1 cellular context compared by ENCODE assay signal in the genomic region with DNA sequence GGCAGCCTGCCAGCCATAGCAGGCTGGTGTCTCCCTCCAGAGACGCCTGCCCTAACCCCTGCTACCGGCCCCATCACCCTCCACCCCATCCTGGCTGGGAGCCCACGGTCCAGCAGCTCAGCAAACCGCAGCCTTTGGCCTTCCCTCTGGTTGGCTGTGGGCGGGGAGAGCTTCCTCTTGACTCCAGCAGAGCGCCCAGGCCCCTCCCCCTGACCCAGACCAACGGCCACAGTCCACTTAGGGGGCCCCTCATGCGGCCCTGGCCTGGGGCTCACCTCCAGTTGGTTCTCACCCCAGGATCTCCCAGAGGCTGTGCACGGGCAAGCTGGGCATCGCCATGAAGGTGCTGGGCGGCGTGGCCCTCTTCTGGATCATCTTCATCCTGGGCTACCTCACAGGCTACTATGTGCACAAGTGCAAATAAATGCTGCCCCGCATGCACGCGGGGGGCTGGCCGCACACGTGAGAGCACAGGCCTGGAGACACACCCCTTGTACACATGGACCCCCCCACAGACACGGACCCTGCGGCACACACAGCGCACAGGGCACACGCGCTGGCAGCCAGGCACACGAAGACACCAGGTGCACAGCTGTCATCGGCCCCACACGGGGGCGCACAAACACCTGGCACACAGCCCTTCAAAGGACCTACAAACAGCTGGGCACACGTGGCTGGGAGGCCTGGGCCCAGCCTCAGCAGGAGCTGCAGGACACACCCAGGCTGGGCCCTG.
TF ChIP-seq lines count a peak whose summit lies in the region.

No MANE protein-coding gene starts in this region.

TF ChIP-seq in HepG2, 621 proteins besides CTCF, POLR2A, EP300 and RAD21 (continued from another document and continues in another):
- TF ChIP-seq TEF (CRISPR knock-in tag; IDR thresholded peaks at IDR 0.05) (peak; percentile 48; the same call in 1 of the 2 replicates), ZSCAN29 (CRISPR knock-in tag; conservative IDR thresholded peaks at IDR 0.05) (no peak; the same call in 1 of the 2 replicates), JDP2 (CRISPR knock-in tag; IDR thresholded peaks at IDR 0.05; ENCODE audit: borderline replicate concordance) (no peak), KAT8 (CRISPR knock-in tag; IDR thresholded peaks at IDR 0.05) (peak; percentile 35), SUZ12 (IDR thresholded peaks at IDR 0.05; ENCODE audit: low read depth, low read length) (no peak), ZNF263 (CRISPR knock-in tag; IDR thresholded peaks at IDR 0.05) (peak; percentile 58; the same call in 1 of the 2 replicates), ZNF317 (CRISPR knock-in tag; IDR thresholded peaks at IDR 0.05) (no peak; the same call in none of the 2 replicates), ZC3H13 (CRISPR knock-in tag; IDR thresholded peaks at IDR 0.05) (peak; percentile 89; the same call in 1 of the 2 replicates), KLF13 (CRISPR knock-in tag; IDR thresholded peaks at IDR 0.05) (peak; percentile 86; the same call in 1 of the 2 replicates), MZF1 (CRISPR knock-in tag; IDR thresholded peaks at IDR 0.05; ENCODE audit: borderline replicate concordance) (peak; percentile 77; the same call in 1 of the 2 replicates), ZNF430 (CRISPR knock-in tag; IDR thresholded peaks at IDR 0.05) (peak; percentile 92), BRD4 (CRISPR knock-in tag; IDR thresholded peaks at IDR 0.05) (peak; percentile 69), GTF3A (CRISPR knock-in tag; conservative IDR thresholded peaks at IDR 0.05) (no peak), MIER3 (CRISPR knock-in tag; IDR thresholded peaks at IDR 0.05; ENCODE audit: borderline replicate concordance) (peak; percentile 16; the same call in 1 of the 2 replicates), ZNF768 (CRISPR knock-in tag; IDR thresholded peaks at IDR 0.05) (no peak), RARA (CRISPR knock-in tag; IDR thresholded peaks at IDR 0.05) (peak; percentile 65), ZNF790 (CRISPR knock-in tag; IDR thresholded peaks at IDR 0.05; ENCODE audit: borderline replicate concordance) (no peak; the same call in 1 of the 2 replicates), PHF21A (CRISPR knock-in tag; IDR thresholded peaks at IDR 0.05) (peak; percentile 84), ERF (CRISPR knock-in tag; IDR thresholded peaks at IDR 0.05) (peak; percentile 49; the same call in 1 of the 2 replicates), NFKB2 (CRISPR knock-in tag; IDR thresholded peaks at IDR 0.05; ENCODE audit: borderline replicate concordance) (peak; percentile 73; the same call in 1 of the 2 replicates), ZNF607 (CRISPR knock-in tag; IDR thresholded peaks at IDR 0.05; ENCODE audit: borderline replicate concordance) (peak; percentile 89), XBP1 (CRISPR knock-in tag; IDR thresholded peaks at IDR 0.05) (peak; percentile 51; the same call in 1 of the 2 replicates), POLR2G (IDR thresholded peaks at IDR 0.05; ENCODE audit: low read depth, low read length) (peak; percentile 78), NFAT5 (CRISPR knock-in tag; IDR thresholded peaks at IDR 0.05) (peak; percentile 41), IRF2 (CRISPR knock-in tag; IDR thresholded peaks at IDR 0.05) (peak; percentile 10), CEBPG (CRISPR knock-in tag; IDR thresholded peaks at IDR 0.05) (0 out of 2 replicates have a peak, but pooled peaks have one; percentile 10), SOX6 (IDR thresholded peaks at IDR 0.05) (no peak), SOX6 (CRISPR knock-in tag; IDR thresholded peaks at IDR 0.05) (peak; percentile 65; the same call in 1 of the 2 replicates), NFKBIZ (CRISPR knock-in tag; IDR thresholded peaks at IDR 0.05) (no peak), ARID2 (CRISPR knock-in tag; IDR thresholded peaks at IDR 0.05; ENCODE audit: borderline replicate concordance) (peak; percentile 97), SMAD3 (CRISPR knock-in tag; IDR thresholded peaks at IDR 0.05) (peak; percentile 56; the same call in 1 of the 2 replicates), SIX4 (CRISPR knock-in tag; IDR thresholded peaks at IDR 0.05) (no peak), ZZZ3 (CRISPR knock-in tag; IDR thresholded peaks at IDR 0.05; ENCODE audit: borderline replicate concordance) (peak; percentile 41; the same call in 1 of the 2 replicates)
- TF ChIP-seq, protein P1, sequence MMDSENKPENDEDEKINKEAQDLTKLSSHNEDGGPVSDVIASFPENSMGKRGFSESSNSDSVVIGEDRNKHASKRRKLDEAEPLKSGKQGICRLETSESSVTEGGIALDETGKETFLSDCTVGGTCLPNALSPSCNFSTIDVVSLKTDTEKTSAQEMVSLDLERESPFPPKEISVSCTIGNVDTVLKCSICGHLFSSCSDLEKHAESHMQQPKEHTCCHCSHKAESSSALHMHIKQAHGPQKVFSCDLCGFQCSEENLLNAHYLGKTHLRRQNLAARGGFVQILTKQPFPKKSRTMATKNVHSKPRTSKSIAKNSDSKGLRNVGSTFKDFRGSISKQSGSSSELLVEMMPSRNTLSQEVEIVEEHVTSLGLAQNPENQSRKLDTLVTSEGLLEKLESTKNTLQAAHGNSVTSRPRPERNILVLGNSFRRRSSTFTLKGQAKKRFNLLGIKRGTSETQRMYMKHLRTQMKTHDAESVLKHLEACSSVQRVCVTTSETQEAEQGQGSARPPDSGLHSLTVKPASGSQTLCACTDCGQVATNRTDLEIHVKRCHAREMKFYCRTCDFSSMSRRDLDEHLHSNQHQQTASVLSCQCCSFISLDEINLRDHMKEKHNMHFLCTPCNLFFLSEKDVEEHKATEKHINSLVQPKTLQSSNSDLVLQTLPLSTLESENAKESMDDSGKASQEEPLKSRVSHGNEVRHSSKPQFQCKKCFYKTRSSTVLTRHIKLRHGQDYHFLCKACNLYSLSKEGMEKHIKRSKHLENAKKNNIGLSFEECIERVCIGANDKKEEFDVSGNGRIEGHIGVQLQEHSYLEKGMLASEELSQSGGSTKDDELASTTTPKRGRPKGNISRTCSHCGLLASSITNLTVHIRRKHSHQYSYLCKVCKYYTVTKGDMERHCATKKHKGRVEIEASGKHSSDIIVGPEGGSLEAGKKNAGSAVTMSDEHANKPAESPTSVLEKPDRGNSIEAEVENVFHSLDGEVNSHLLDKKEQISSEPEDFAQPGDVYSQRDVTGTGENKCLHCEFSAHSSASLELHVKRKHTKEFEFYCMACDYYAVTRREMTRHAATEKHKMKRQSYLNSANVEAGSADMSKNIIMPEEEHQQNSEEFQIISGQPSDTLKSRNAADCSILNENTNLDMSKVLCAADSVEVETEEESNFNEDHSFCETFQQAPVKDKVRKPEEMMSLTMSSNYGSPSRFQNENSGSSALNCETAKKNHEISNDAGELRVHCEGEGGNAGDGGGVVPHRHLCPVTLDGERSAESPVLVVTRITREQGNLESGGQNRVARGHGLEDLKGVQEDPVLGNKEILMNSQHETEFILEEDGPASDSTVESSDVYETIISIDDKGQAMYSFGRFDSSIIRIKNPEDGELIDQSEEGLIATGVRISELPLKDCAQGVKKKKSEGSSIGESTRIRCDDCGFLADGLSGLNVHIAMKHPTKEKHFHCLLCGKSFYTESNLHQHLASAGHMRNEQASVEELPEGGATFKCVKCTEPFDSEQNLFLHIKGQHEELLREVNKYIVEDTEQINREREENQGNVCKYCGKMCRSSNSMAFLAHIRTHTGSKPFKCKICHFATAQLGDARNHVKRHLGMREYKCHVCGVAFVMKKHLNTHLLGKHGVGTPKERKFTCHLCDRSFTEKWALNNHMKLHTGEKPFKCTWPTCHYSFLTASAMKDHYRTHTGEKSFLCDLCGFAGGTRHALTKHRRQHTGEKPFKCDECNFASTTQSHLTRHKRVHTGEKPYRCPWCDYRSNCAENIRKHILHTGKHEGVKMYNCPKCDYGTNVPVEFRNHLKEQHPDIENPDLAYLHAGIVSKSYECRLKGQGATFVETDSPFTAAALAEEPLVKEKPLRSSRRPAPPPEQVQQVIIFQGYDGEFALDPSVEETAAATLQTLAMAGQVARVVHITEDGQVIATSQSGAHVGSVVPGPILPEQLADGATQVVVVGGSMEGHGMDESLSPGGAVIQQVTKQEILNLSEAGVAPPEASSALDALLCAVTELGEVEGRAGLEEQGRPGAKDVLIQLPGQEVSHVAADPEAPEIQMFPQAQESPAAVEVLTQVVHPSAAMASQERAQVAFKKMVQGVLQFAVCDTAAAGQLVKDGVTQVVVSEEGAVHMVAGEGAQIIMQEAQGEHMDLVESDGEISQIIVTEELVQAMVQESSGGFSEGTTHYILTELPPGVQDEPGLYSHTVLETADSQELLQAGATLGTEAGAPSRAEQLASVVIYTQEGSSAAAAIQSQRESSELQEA (CRISPR knock-in tag; IDR thresholded peaks at IDR 0.05; ENCODE audit: not compliant biosample characterization), result no peak
- TF ChIP-seq, protein P2, sequence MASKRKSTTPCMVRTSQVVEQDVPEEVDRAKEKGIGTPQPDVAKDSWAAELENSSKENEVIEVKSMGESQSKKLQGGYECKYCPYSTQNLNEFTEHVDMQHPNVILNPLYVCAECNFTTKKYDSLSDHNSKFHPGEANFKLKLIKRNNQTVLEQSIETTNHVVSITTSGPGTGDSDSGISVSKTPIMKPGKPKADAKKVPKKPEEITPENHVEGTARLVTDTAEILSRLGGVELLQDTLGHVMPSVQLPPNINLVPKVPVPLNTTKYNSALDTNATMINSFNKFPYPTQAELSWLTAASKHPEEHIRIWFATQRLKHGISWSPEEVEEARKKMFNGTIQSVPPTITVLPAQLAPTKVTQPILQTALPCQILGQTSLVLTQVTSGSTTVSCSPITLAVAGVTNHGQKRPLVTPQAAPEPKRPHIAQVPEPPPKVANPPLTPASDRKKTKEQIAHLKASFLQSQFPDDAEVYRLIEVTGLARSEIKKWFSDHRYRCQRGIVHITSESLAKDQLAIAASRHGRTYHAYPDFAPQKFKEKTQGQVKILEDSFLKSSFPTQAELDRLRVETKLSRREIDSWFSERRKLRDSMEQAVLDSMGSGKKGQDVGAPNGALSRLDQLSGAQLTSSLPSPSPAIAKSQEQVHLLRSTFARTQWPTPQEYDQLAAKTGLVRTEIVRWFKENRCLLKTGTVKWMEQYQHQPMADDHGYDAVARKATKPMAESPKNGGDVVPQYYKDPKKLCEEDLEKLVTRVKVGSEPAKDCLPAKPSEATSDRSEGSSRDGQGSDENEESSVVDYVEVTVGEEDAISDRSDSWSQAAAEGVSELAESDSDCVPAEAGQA (IDR thresholded peaks at IDR 0.05; ENCODE audit: low read depth), result no peak; the same call in 1 of the 2 replicates
- TF ChIP-seq, protein P2 (CRISPR knock-in tag; IDR thresholded peaks at IDR 0.05; ENCODE audit: borderline replicate concordance), result no peak
- TF ChIP-seq, protein P3, sequence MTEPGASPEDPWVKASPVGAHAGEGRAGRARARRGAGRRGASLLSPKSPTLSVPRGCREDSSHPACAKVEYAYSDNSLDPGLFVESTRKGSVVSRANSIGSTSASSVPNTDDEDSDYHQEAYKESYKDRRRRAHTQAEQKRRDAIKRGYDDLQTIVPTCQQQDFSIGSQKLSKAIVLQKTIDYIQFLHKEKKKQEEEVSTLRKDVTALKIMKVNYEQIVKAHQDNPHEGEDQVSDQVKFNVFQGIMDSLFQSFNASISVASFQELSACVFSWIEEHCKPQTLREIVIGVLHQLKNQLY (CRISPR knock-in tag; IDR thresholded peaks at IDR 0.05), result no peak
